ENCODE assay signal across 9 cellular contexts in the genomic region with DNA sequence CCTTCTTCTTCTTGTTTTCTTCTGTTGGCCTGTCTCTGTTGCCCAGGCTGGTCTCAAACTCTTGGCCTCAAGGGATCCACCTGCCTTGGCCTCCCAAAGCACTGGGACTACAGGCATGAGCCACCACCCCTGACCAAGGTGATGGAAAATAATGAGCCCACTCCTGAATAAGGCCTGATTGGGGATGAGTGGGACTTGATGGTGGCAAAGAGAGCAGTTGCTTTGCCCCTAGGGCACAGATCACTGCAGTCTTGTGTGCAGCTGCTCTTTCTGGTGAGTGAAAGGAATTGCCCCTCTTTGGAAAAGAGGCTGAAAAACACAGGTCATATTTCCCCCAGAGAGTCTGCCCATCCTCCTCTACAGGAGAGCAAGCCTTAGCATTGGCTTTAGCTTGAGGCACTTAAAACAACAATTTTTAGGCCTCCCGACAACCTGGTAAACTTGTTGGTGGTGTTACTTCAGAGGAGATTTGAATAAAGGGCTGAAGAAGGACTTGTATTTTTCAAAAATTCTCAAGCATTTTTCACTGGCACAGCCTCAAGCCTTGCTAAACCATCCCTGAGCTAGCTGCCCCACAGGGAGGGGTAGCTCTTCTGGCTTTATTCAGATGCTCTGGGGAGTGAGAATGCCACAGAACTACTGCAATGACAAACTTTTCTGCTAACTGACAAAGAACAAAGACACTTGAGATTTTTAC. TPM values are rescaled to one million over a fixed set of nuclear protein-coding genes. Genes with fewer than 3 reads are reported as not detected.
A peak's percentile ranks its signal among the peaks of the same experiment; 100 is the strongest.
DNase-seq lines count a peak whose midpoint lies in the region; ATAC-seq and TF ChIP-seq lines count a peak whose summit lies in the region.
"Had no signal": no experiment of that assay in that cellular context is flagged by ENCODE, and none has a peak within 500 bp of the region (broad histone marks: within the 10 kb centered on the region; RNA-seq: fewer than 3 reads in every experiment).

No MANE protein-coding gene starts in this region.

- H3K4me1 Mint-ChIP-seq in WTC11 (peaks cover 14% of the 10 kb centered on the region), H9 (peaks cover 12% of the 10 kb centered on the region in 2 experiments)

- no peak overlapping the region for H2BK15ac ChIP-seq in H9 (ENCODE audit: low read depth, low read length)

- no TSS peak for BruUV-seq in A673 (replicated peaks; lab: Mats Ljungman, UMichigan)

- no peak overlapping the region for H3K14ac ChIP-seq in H9 (ENCODE audit: insufficient read depth, low read length)

- no peak overlapping the region for H4K91ac ChIP-seq in H9 (ENCODE audit: insufficient read length, low read depth, low read length)

- H3T11ph ChIP-seq in H9 (ENCODE audit: low read length), result no peak overlapping the region

- H3K79me2 ChIP-seq in GM23248 (ENCODE audit: insufficient read depth) (no peaks in the 10 kb centered on the region), H9 (ENCODE audit: insufficient read depth, low read length) (no peaks in the 10 kb centered on the region)

- H3F3A ChIP-seq in GM23248 (ENCODE audit: insufficient read depth), result peaks cover 22% of the 10 kb centered on the region

- H2AK5ac ChIP-seq in H9 (ENCODE audit: insufficient read length, low read length), result no peak overlapping the region

- H2BK12ac ChIP-seq in H9 (ENCODE audit: insufficient read length, low read depth, low read length), result no peak overlapping the region

- H4K5ac ChIP-seq in H9 (ENCODE audit: insufficient read length, low read depth, low read length), result no peak overlapping the region

- H2BK20ac ChIP-seq in H9 (ENCODE audit: low read depth, low read length, poor library complexity, severe bottlenecking), result no peak overlapping the region

- POLR2A ChIA-PET in A673 (lab: Charles Lee; ENCODE audit: low non-redundant PET) (no interaction called here), WTC11 (lab: Charles Lee) (interaction anchor here (0.6 kb wide), 2 partner anchors 364 to 1390 kb away, joined by 3 to 9 read pairs; partner anchors contain the start of gene SLC7A6)

- no peak overlapping the region for H3K4ac ChIP-seq in H9 (ENCODE audit: low read depth, low read length)

- no peaks in the 10 kb centered on the region for H3K36me3 Mint-ChIP-seq in WTC11
- H3K36me3 Mint-ChIP-seq in H9 (ENCODE audit: insufficient read depth in 1 of 3, low read depth in 3 of 3), result no peaks in the 10 kb centered on the region

- ATAC-seq in WTC11 (no peak), GM21528 (IDR thresholded peaks at IDR 0.05; ENCODE audit: low FRiP score, unreplicated experiment) (no peak), mucosa of descending colon (no peak)

- H3K9ac ChIP-seq in GM23248 (no peak overlapping the region), H9 (ENCODE audit: extremely low read depth, insufficient read length, low read length) (no peak overlapping the region)

- TF ChIP-seq CTCF in A673 (conservative IDR thresholded peaks at IDR 0.05; ENCODE audit: low read depth, low read length) (no peak), WTC11 (IDR thresholded peaks at IDR 0.05) (no peak), mucosa of descending colon (IDR thresholded peaks at IDR 0.05) (no peak), H9 (conservative IDR thresholded peaks at IDR 0.05) (no peak)

- H3K9me3 Mint-ChIP-seq in WTC11 (no peaks in the 10 kb centered on the region), H9 (no peaks in the 10 kb centered on the region; a peak in 1 of 5 replicates)

- no peak overlapping the region for H3K18ac ChIP-seq in H9 (ENCODE audit: insufficient read length, low read depth, low read length)

- intact Hi-C loops in A673 (cut with micrococcal nuclease; ENCODE audit: unreplicated experiment), result no loop called here
- intact Hi-C loops in mucosa of descending colon (cut with DNase I, micrococcal nuclease), result no loop called here

- H3K27ac Mint-ChIP-seq in WTC11 (peak overlapping the region; percentile 45; the same call in 1 of the 2 replicates), H9 (peak overlapping the region in 1 of 3 experiments; percentile 33; a peak in 1 of 7 replicates)

- H3K36me3 ChIP-seq in A673 (ENCODE audit: insufficient read depth, low read length, poor library complexity, severe bottlenecking) (no peaks in the 10 kb centered on the region), GM23248 (ENCODE audit: low read depth) (no peaks in the 10 kb centered on the region), mucosa of descending colon (ENCODE audit: low read depth) (no peaks in the 10 kb centered on the region)
- H3K36me3 ChIP-seq: colonic mucosa had no signal

- H2AFZ ChIP-seq in GM23248 (peak overlapping the region; percentile 52; the same call in 1 of the 2 replicates), H9 (ENCODE audit: low read length) (no peak overlapping the region)

- no peak overlapping the region for H2BK120ac ChIP-seq in H9 (ENCODE audit: low read depth, low read length, poor library complexity, severe bottlenecking)

- no peak overlapping the region for H2BK5ac ChIP-seq in H9 (ENCODE audit: insufficient read length, low read length)

- H3K56ac ChIP-seq in H9 (ENCODE audit: insufficient read length, low read depth, low read length), result no peak overlapping the region

- H3K4me1 ChIP-seq in A673 (ENCODE audit: insufficient read depth, low read length, poor library complexity, severe bottlenecking) (peaks cover 3% of the 10 kb centered on the region), GM23248 (ENCODE audit: insufficient read depth) (peaks cover 17% of the 10 kb centered on the region), mucosa of descending colon (ENCODE audit: low read depth) (peaks cover 8% of the 10 kb centered on the region), H9 (ENCODE audit: insufficient read depth, low read length) (no peaks in the 10 kb centered on the region; the same call in 1 of the 2 replicates)

- DNase-seq in A673 (ENCODE audit: low spot score) (no peak), GM23248 (peak; percentile 61), WTC11 (ENCODE audit: low spot score) (no peak), islet precursor cell (peak; percentile 64), mucosa of descending colon (no peak), NCI-H526 (lab: John Stamatoyannopoulos, UW) (no peak), H9 (no peak)

- H3K9me3 ChIP-seq in A673 (ENCODE audit: low read depth, low read length, poor library complexity, severe bottlenecking) (no peaks in the 10 kb centered on the region), GM23248 (ENCODE audit: low read depth) (no peaks in the 10 kb centered on the region), mucosa of descending colon (no peaks in the 10 kb centered on the region), H9 (ENCODE audit: control insufficient read depth, low read depth, low read length) (no peaks in the 10 kb centered on the region)
- H3K9me3 ChIP-seq: colonic mucosa had no signal

- no peak overlapping the region for H3K23ac ChIP-seq in H9 (ENCODE audit: insufficient read length, low read depth, low read length)

- peaks cover 15% of the 10 kb centered on the region for H3K27me3 Mint-ChIP-seq in WTC11 (ENCODE audit: low read depth)
- H3K27me3 Mint-ChIP-seq in H9 (ENCODE audit: low read depth), result peaks cover 5% of the 10 kb centered on the region

- H4K20me1 ChIP-seq in GM23248 (ENCODE audit: insufficient read depth), result no peaks in the 10 kb centered on the region
- no peaks in the 10 kb centered on the region for H4K20me1 ChIP-seq in H9 (ENCODE audit: control insufficient read depth, insufficient read depth, insufficient read length)

- H3K27me3 ChIP-seq in A673 (replicated peaks; ENCODE audit: insufficient read depth, low read depth, low read length, poor library complexity) (no peaks in the 10 kb centered on the region), GM23248 (replicated peaks; ENCODE audit: insufficient read depth) (no peaks in the 10 kb centered on the region), H9 (ENCODE audit: insufficient read depth, low read length) (no peaks in the 10 kb centered on the region)
- H3K27me3 ChIP-seq: colonic mucosa had no signal

- WGBS in GM23248 (ENCODE audit: low coverage in 1 of 2, low lambda C conversion rate in 2 of 2, missing lambda C conversion rate in 2 of 2), 2 experiments, result 90 to 95% methylated on average over 1 of the region's 1 CpG
- no CpG with 5 or more reads among the region's 1 CpG for whole genome bisulfite sequencing in H9 (ENCODE audit: extremely low coverage, insufficient read length, low lambda C conversion rate)

- CTCF ChIA-PET in A673 (lab: Charles Lee) (interaction anchor here (1.2 kb wide), 1 partner anchor 44 kb away, joined by 3 read pairs; the partner anchor contains the start of gene NAE1), WTC11 (lab: Charles Lee) (interaction anchor here (0.7 to 3.2 kb wide), 7 partner anchors 39 to 285 kb away, joined by 4 to 21 read pairs (median 5); partner anchors contain the start of gene NAE1)

- no peak overlapping the region for H4K8ac ChIP-seq in H9 (replicated peaks; ENCODE audit: insufficient read length, low read depth, low read length)

- no peak overlapping the region for H3K4me3 ChIP-seq in A673 (ENCODE audit: low read depth, low read length, poor library complexity, severe bottlenecking)
- no peak overlapping the region for H3K4me3 ChIP-seq in GM23248
- no peak overlapping the region for H3K4me3 ChIP-seq in mucosa of descending colon
- H3K4me3 ChIP-seq: colonic mucosa had no signal

- H3K4me2 ChIP-seq in GM23248 (ENCODE audit: unreplicated experiment) (peak overlapping the region; percentile 36), H9 (ENCODE audit: insufficient read depth, insufficient read length, low read length) (no peak overlapping the region)

- no peaks in the 10 kb centered on the region for H3K79me1 ChIP-seq in H9 (ENCODE audit: insufficient read depth, low read depth, low read length, poor library complexity, severe bottlenecking)

- no peaks in the 10 kb centered on the region for H3K9me2 ChIP-seq in GM23248 (ENCODE audit: insufficient read depth)

- H3K27ac ChIP-seq in A673 (ENCODE audit: low read depth, low read length, poor library complexity, severe bottlenecking), result peak overlapping the region; percentile 40
- H3K27ac ChIP-seq in GM23248, result peak overlapping the region; percentile 43
- no peak overlapping the region for H3K27ac ChIP-seq in H9 (ENCODE audit: insufficient read length, low read depth, low read length)

- H3K4me3 Mint-ChIP-seq in WTC11, result no peak overlapping the region
- peak overlapping the region in 1 of 2 experiments; percentile 38; a peak in 3 of 5 replicates for H3K4me3 Mint-ChIP-seq in H9

- no peaks in the 10 kb centered on the region for H3K23me2 ChIP-seq in H9 (ENCODE audit: insufficient read length, low read depth, low read length, poor library complexity, severe bottlenecking)

- in situ Hi-C loops in GM23248 (cut with MboI), result loop anchor here (25.0 kb wide), 1 partner anchor 462 kb away; no protein-coding TSS in a partner anchor

RNA-seq across cellular contexts. Expression of gene PDP2, which starts 6.1 kb away (rescaled TPM):
- total RNA-seq in A673 (2021), result 40.5 and 42.0 TPM in 2 replicates
- total RNA-seq in GM23248 (2014; rRNA removed; shearing (Covaris generic)), result 3.9 and 38.2 TPM in 2 replicates
- 2.5 and 3.3 TPM in 2 replicates for polyA plus RNA-seq in GM23248 (2016; fragmentation: Nextera tagmentation; extraction: Ambion mirVana)
- total RNA-seq in WTC11 (2021), result 26.4 to 28.4 TPM (median 27.0 TPM) in 3 replicates
- total RNA-seq in mucosa of descending colon, result 10 to 100 TPM; 15.5 to 23.5 (median 23.2) TPM
- total RNA-seq in H9 (2021), result 22.0 and 23.1 TPM in 2 replicates

RNA-seq across cellular contexts. Expression of gene CA7, which starts 30.0 kb away (rescaled TPM):
- total RNA-seq in A673 (2021) (not detected in 2 replicates), WTC11 (2021) (1.4 to 2.2 TPM (median 1.6 TPM) in 3 replicates), mucosa of descending colon (100 to 1,000 TPM in 2 of 3 donors, 10 to 100 TPM in 1; 59.3 to 253 (median 131) TPM), H9 (2021) (0.55 and 0.81 TPM in 2 replicates)
- total RNA-seq in GM23248 (2014; rRNA removed; shearing (Covaris generic)), result 0.65 TPM in 1 of 2 replicates, not detected in the other
- polyA plus RNA-seq in GM23248 (2016; fragmentation: Nextera tagmentation; extraction: Ambion mirVana), result not detected in 2 replicates

RNA-seq across cellular contexts. Expression of gene NAE1, which starts 43.5 kb away (rescaled TPM):
- total RNA-seq in A673 (2021) (172 and 175 TPM in 2 replicates), WTC11 (2021) (103 to 129 TPM (median 107 TPM) in 3 replicates), mucosa of descending colon (10 to 100 TPM; 48.4 to 52.9 (median 50.8) TPM), H9 (2021) (131 and 144 TPM in 2 replicates)
- 92.5 and 106 TPM in 2 replicates for total RNA-seq in GM23248 (2014; rRNA removed; shearing (Covaris generic))
- 86.3 and 90.1 TPM in 2 replicates for polyA plus RNA-seq in GM23248 (2016; fragmentation: Nextera tagmentation; extraction: Ambion mirVana)

RNA-seq across cellular contexts. Expression of gene CDH16, which starts 44.5 kb away (rescaled TPM):
- total RNA-seq in A673 (2021) (not detected in 2 replicates), WTC11 (2021) (not detected in 3 replicates), mucosa of descending colon (under 1 TPM; 0.13 to 0.78 (median 0.72) TPM), H9 (2021) (not detected in 2 replicates)
- total RNA-seq in GM23248 (2014; rRNA removed; shearing (Covaris generic)), result not detected in 2 replicates
- not detected in 2 replicates for polyA plus RNA-seq in GM23248 (2016; fragmentation: Nextera tagmentation; extraction: Ambion mirVana)

RNA-seq across cellular contexts. Expression of gene RRAD, which starts 51.1 kb away (rescaled TPM):
- total RNA-seq in A673 (2021) (0.19 and 0.28 TPM in 2 replicates), WTC11 (2021) (0.16 to 0.52 TPM (median 0.18 TPM) in 3 replicates), mucosa of descending colon (10 to 100 TPM in 1 of 3 donors, 1 to 10 TPM in 2; 1.3 to 11.6 (median 1.3) TPM), H9 (2021) (0.44 and 0.72 TPM in 2 replicates)
- 0.22 and 1.1 TPM in 2 replicates for total RNA-seq in GM23248 (2014; rRNA removed; shearing (Covaris generic))
- 0.70 and 0.76 TPM in 2 replicates for polyA plus RNA-seq in GM23248 (2016; fragmentation: Nextera tagmentation; extraction: Ambion mirVana)

Comparison
In these comparisons a context has a peak if more than half of its experiments do, and no peak if none do; other contexts are left out.
1. DNase-seq: peak in GM23248 (single experiment) and islet precursor cell (single experiment); none in A673 (single experiment), WTC11 (single experiment), mucosa of descending colon (0 of 3), NCI-H526 (0 of 2) and H9 (single experiment).
2. RNA of gene CA7, which starts 30.0 kb away (total RNA-seq): 59.3 to 253 TPM in mucosa of descending colon; 1.4 to 2.2 TPM in WTC11, 0.55 to 0.81 TPM in H9, 0.65 TPM in GM23248 and not detected in A673; every median in the first group is over 10 times any median in the second.